Comparison of ENCODE assay signal across 7 cellular contexts in genomic region chr9:62863867-62864266, GRCh38.
DNase-seq lines count a peak whose midpoint lies in the region; ATAC-seq and TF ChIP-seq lines count a peak whose summit lies in the region.
"Not testable (repeated sequence)": the region's sequence is repeated elsewhere in the genome, so short reads cannot be mapped to it uniquely, and the experiment has no call there.

No MANE protein-coding gene starts in this region.

- not testable (repeated sequence) for H3K36me3 Mint-ChIP-seq in GM23338 (ENCODE audit: low read depth); osteocyte (ENCODE audit: unreplicated experiment)

- H3K9me3 Mint-ChIP-seq in GM23338; osteocyte (ENCODE audit: unreplicated experiment): not testable (repeated sequence)

- H4K20me1 ChIP-seq in GM23338 (replicated peaks; ENCODE audit: insufficient read depth): peaks cover 15% of the 10 kb centered on the region
- not testable (repeated sequence) for H4K20me1 ChIP-seq in PC-3 (ENCODE audit: low read length)

- H3K9me3 ChIP-seq in PC-3 (ENCODE audit: low read length); esophagus muscularis mucosa; iPS-20b (ENCODE audit: insufficient read depth, low read depth, low read length); thyroid gland: not testable (repeated sequence)

- peaks cover 11% of the 10 kb centered on the region; the same call in 1 of the 2 replicates for H3K9me2 ChIP-seq in GM23338 (ENCODE audit: insufficient read depth)
- not testable (repeated sequence) for H3K9me2 ChIP-seq in PC-3 (replicated peaks; ENCODE audit: low read length)

- peak overlapping the region; percentile 80 for H3K4me3 Mint-ChIP-seq in GM23338
- H3K4me3 Mint-ChIP-seq in osteocyte (ENCODE audit: unreplicated experiment): not testable (repeated sequence)

- DNase-seq in GM23338 (ENCODE audit: low spot score); PC-3: not testable (repeated sequence)
- peak; percentile 92 for DNase-seq in esophagus muscularis mucosa (ENCODE audit: extremely low spot score)
- DNase-seq in osteocyte (ENCODE audit: extremely low spot score, unreplicated experiment): peak; percentile 86
- DNase-seq in thyroid gland: peak; percentile 20 to 31

- peaks cover 24% of the 10 kb centered on the region for H3K4me1 Mint-ChIP-seq in GM23338
- not testable (repeated sequence) for H3K4me1 Mint-ChIP-seq in osteocyte (ENCODE audit: unreplicated experiment)

- BruUV-seq in PC-3 (replicated peaks; lab: Mats Ljungman, UMichigan): not testable (repeated sequence)

- TF ChIP-seq EP300 in esophagus muscularis mucosa (IDR thresholded peaks at IDR 0.05): not testable (repeated sequence)

- TF ChIP-seq POLR2A in esophagus muscularis mucosa (IDR thresholded peaks at IDR 0.05; ENCODE audit: low read depth); thyroid gland (IDR thresholded peaks at IDR 0.05): not testable (repeated sequence)

- POLR2A ChIA-PET in PC-3 (lab: Charles Lee; ENCODE audit: unreplicated experiment): not testable (repeated sequence)

- H3F3A ChIP-seq in GM23338 (replicated peaks; ENCODE audit: low read depth); PC-3 (ENCODE audit: low read length, unreplicated experiment): not testable (repeated sequence)

- not testable (repeated sequence) for H3K27ac Mint-ChIP-seq in GM23338; osteocyte (ENCODE audit: unreplicated experiment)

- H3K4me2 ChIP-seq in GM23338 (peak overlapping the region; percentile 63; the same call in 1 of the 2 replicates), PC-3 (ENCODE audit: low read length) (0 out of 2 replicates have a peak overlapping the region, but pooled peaks have one; percentile 20)

- peaks cover 81% of the 10 kb centered on the region for H3K27me3 Mint-ChIP-seq in GM23338 (ENCODE audit: insufficient read depth, low read depth, poor library complexity)
- peaks cover 46% of the 10 kb centered on the region for H3K27me3 Mint-ChIP-seq in osteocyte (ENCODE audit: unreplicated experiment)

- H3K27ac ChIP-seq in GM23338 (ENCODE audit: low read depth); PC-3 (ENCODE audit: low read length); esophagus muscularis mucosa (replicated peaks in 1 of 4); iPS-20b (ENCODE audit: low read length): not testable (repeated sequence)
- H3K27ac ChIP-seq in VCaP: peak overlapping the region; percentile 70
- H3K27ac ChIP-seq in thyroid gland: peak overlapping the region in 2 of 3 donors; percentile 56 to 72

- CTCF ChIA-PET in PC-3 (lab: Charles Lee): not testable (repeated sequence)

- H3K4me3 ChIP-seq in GM23338; PC-3 (ENCODE audit: low read length); esophagus muscularis mucosa; thyroid gland (replicated peaks in 1 of 3): not testable (repeated sequence)
- peak overlapping the region; percentile 74; the same call in 1 of the 2 replicates for H3K4me3 ChIP-seq in iPS-20b (ENCODE audit: low read length)

- H3K4me1 ChIP-seq in GM23338 (ENCODE audit: insufficient read depth) (peaks cover 10% of the 10 kb centered on the region), PC-3 (ENCODE audit: insufficient read depth, low read length) (peaks cover 13% of the 10 kb centered on the region), esophagus muscularis mucosa (peaks cover 0 to 20% (median 15%) of the 10 kb centered on the region in 4 donors), thyroid gland (peaks cover 8 to 14% of the 10 kb centered on the region in 2 donors)
- not testable (repeated sequence) for H3K4me1 ChIP-seq in iPS-20b (ENCODE audit: insufficient read depth, low read length)

- H2AFZ ChIP-seq in GM23338; PC-3 (ENCODE audit: low read length): not testable (repeated sequence)

- peaks cover 97% of the 10 kb centered on the region for H3K27me3 ChIP-seq in GM23338 (ENCODE audit: insufficient read depth)
- H3K27me3 ChIP-seq in PC-3 (ENCODE audit: low read length); thyroid gland: not testable (repeated sequence)
- H3K27me3 ChIP-seq in esophagus muscularis mucosa: peaks cover 0 to 58% (median 8%) of the 10 kb centered on the region in 4 donors
- peaks cover 87% of the 10 kb centered on the region for H3K27me3 ChIP-seq in iPS-20b (ENCODE audit: insufficient read depth, low read length)

- intact Hi-C loops in PC-3 (cut with micrococcal nuclease); esophagus muscularis mucosa (cut with DNase I); thyroid gland (cut with DNase I): not testable (repeated sequence)

- H3K36me3 ChIP-seq in GM23338 (ENCODE audit: insufficient read depth); PC-3 (ENCODE audit: low read depth, low read length); esophagus muscularis mucosa; iPS-20b (ENCODE audit: insufficient read depth, low read depth, low read length); thyroid gland: not testable (repeated sequence)

- 66% methylated on average over 8 of the region's 8 CpGs for WGBS in esophagus muscularis mucosa
- WGBS in thyroid gland, 2 donors: 78 to 80% methylated on average over 8 of the region's 8 CpGs

- not testable (repeated sequence) for ATAC-seq in GM23338, PC-3

- not testable (repeated sequence) for H3K9ac ChIP-seq in PC-3 (ENCODE audit: low read length); iPS-20b (ENCODE audit: low read depth, low read length)

- not testable (repeated sequence) for H3K79me2 ChIP-seq in GM23338 (replicated peaks; ENCODE audit: insufficient read depth); PC-3 (ENCODE audit: low read length)

- TF ChIP-seq CTCF in GM23338 (conservative IDR thresholded peaks at IDR 0.05; ENCODE audit: low read depth in 2 of 2); PC-3 (conservative IDR thresholded peaks at IDR 0.05; ENCODE audit: low read depth, low read length); VCaP (conservative IDR thresholded peaks at IDR 0.05); esophagus muscularis mucosa (IDR thresholded peaks at IDR 0.05); osteocyte (IDR thresholded peaks at IDR 0.05); thyroid gland (IDR thresholded peaks at IDR 0.05): not testable (repeated sequence)

TF ChIP-seq in GM23338, 12 proteins besides CTCF, POLR2A, EP300 and RAD21:
- TF ChIP-seq EZH2 (IDR thresholded peaks at IDR 0.05; ENCODE audit: low read depth, unreplicated experiment): peak; percentile 67
